Comparison of ENCODE assay signal across 15 cellular contexts in the genomic region with DNA sequence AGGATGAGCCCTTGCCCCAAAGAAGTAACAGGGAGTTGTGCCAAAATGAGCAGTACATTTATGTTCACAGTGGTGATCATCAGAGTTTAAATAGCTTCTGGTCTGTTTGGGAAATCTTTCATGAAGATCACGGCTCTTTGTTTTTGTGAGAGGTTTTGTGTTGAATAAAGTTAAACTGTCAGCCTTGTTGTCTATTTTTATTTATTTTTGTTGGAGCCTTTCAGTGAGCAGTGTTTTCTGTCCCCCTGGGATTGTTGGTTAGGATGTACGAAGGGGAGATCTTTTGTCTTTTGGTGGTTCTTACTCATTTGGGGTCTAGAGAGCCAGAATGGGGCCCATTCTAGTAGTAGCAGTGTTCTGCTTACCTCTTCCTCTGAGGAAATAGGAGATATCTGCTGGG.
DNase-seq lines count a peak whose midpoint lies in the region; ATAC-seq, FAIRE-seq and TF ChIP-seq lines count a peak whose summit lies in the region.
"Had no signal": no experiment of that assay in that cellular context is flagged by ENCODE, and none has a peak within 500 bp of the region (broad histone marks: within the 10 kb centered on the region; RNA-seq: fewer than 3 reads in every experiment).

No MANE protein-coding gene starts in this region.

- H3K9me3 Mint-ChIP-seq in T-helper 2 cell treated with Interferon-gamma antibody and Interleukin-4, amounts not matched to agents 5 μg/mL and 100 μg/mL, for 36 hours: no peaks in the 10 kb centered on the region
- H3K9me3 Mint-ChIP-seq in activated CD8-positive, alpha-beta T cell treated with anti-CD3 and anti-CD28 coated beads, Interleukin-2, amount 10 ng/mL, durations not matched to agents 7 days and 5 days (ENCODE audit: insufficient read depth): no peaks in the 10 kb centered on the region
- H3K9me3 Mint-ChIP-seq: IgD-negative memory B cell had no signal

- H3K27me3 ChIP-seq in hepatocyte: no peaks in the 10 kb centered on the region
- H3K27me3 ChIP-seq in smooth muscle cell (ENCODE audit: low read depth): no peaks in the 10 kb centered on the region
- H3K27me3 ChIP-seq: sigmoid colon, transverse colon had no signal

- TF ChIP-seq CTCF in hepatocyte (IDR thresholded peaks at IDR 0.05; ENCODE audit: poor library complexity) (no peak), smooth muscle cell (IDR thresholded peaks at IDR 0.05; ENCODE audit: borderline replicate concordance, insufficient read depth, poor library complexity, severe bottlenecking) (no peak)

- H3K9me3 ChIP-seq in hepatocyte (ENCODE audit: low read depth) (no peaks in the 10 kb centered on the region), smooth muscle cell (replicated peaks; ENCODE audit: low read depth) (no peaks in the 10 kb centered on the region)
- H3K9me3 ChIP-seq: sigmoid colon, transverse colon had no signal

- H2AFZ ChIP-seq in hepatocyte (no peak overlapping the region), smooth muscle cell (ENCODE audit: low read depth) (no peak overlapping the region)

- H3K27ac ChIP-seq in hepatocyte (peak overlapping the region; percentile 66), smooth muscle cell (ENCODE audit: low read depth) (no peak overlapping the region)

- no peaks in the 10 kb centered on the region for H3K27me3 Mint-ChIP-seq in T-helper 2 cell treated with Interferon-gamma antibody and Interleukin-4, amounts not matched to agents 5 μg/mL and 100 μg/mL, for 36 hours (ENCODE audit: low read depth)
- H3K27me3 Mint-ChIP-seq in activated CD8-positive, alpha-beta T cell treated with anti-CD3 and anti-CD28 coated beads, Interleukin-2, amount 10 ng/mL, durations not matched to agents 7 days and 5 days (ENCODE audit: low read depth): no peaks in the 10 kb centered on the region
- H3K27me3 Mint-ChIP-seq: IgD-negative memory B cell had no signal

- no peak for DNase-seq in T-helper 2 cell treated with Interferon-gamma antibody and Interleukin-4, amounts not matched to agents 5 μg/mL and 100 μg/mL, for 36 hours (ENCODE audit: low spot score)
- DNase-seq in T-helper 2 cell (no peak), hepatocyte (ENCODE audit: low spot score) (no peak), smooth muscle cell (lab: John Stamatoyannopoulos, UW; ENCODE audit: unreplicated experiment) (no peak), mucosa of gallbladder (ENCODE audit: low spot score) (no peak), urothelium cell line (ENCODE audit: low spot score) (no peak), NCI-H446 (lab: John Stamatoyannopoulos, UW) (no peak)
- DNase-seq in activated CD8-positive, alpha-beta T cell treated with anti-CD3 and anti-CD28 coated beads, Interleukin-2, amount 10 ng/mL, durations not matched to agents 7 days and 5 days: no peak
- DNase-seq: central memory CD4-positive, alpha-beta T cell; NCI-H1436; NCI-H774; Right ventricle myocardium superior; sigmoid colon; transverse colon had no signal

- no peak overlapping the region for H3K4me3 ChIP-seq in hepatocyte
- H3K4me3 ChIP-seq in smooth muscle cell: no peak overlapping the region
- H3K4me3 ChIP-seq: sigmoid colon, transverse colon had no signal

- H3K36me3 ChIP-seq in hepatocyte (replicated peaks; ENCODE audit: insufficient read depth, low read depth) (no peaks in the 10 kb centered on the region), smooth muscle cell (ENCODE audit: low read depth) (no peaks in the 10 kb centered on the region)
- H3K36me3 ChIP-seq: sigmoid colon, transverse colon had no signal

- peak overlapping the region; percentile 4 for H3K4me2 ChIP-seq in hepatocyte
- H3K4me2 ChIP-seq in smooth muscle cell: peak overlapping the region; percentile 49

- no peak overlapping the region for H3K9ac ChIP-seq in smooth muscle cell (ENCODE audit: low read depth)

- H3K4me3 Mint-ChIP-seq in T-helper 2 cell treated with Interferon-gamma antibody and Interleukin-4, amounts not matched to agents 5 μg/mL and 100 μg/mL, for 36 hours: peak overlapping the region; percentile 59
- H3K4me3 Mint-ChIP-seq in activated CD8-positive, alpha-beta T cell treated with anti-CD3 and anti-CD28 coated beads, Interleukin-2, amount 10 ng/mL, durations not matched to agents 7 days and 5 days: peak overlapping the region; percentile 53

- CTCF ChIA-PET in activated CD8-positive, alpha-beta T cell treated with anti-CD3 and anti-CD28 coated beads, Interleukin-2, amount 10 ng/mL, durations not matched to agents 7 days and 5 days (lab: Charles Lee): interaction anchor here (1.2 to 2.0 kb wide), 3 partner anchors 13 to 19 kb away, joined by 4 to 6 read pairs (median 6); no protein-coding TSS in a partner anchor

- POLR2A ChIA-PET in activated CD8-positive, alpha-beta T cell treated with anti-CD3 and anti-CD28 coated beads, Interleukin-2, amount 10 ng/mL, durations not matched to agents 7 days and 5 days (lab: Charles Lee): interaction anchor here (1.8 to 2.3 kb wide), 2 partner anchors 19 to 36 kb away, joined by 8 to 9 read pairs; no protein-coding TSS in a partner anchor

- peaks cover 9% of the 10 kb centered on the region for H3F3A ChIP-seq in smooth muscle cell (ENCODE audit: low read depth)

- no peaks in the 10 kb centered on the region for H3K9me2 ChIP-seq in hepatocyte (replicated peaks; ENCODE audit: insufficient read depth)

- peaks cover 79% of the 10 kb centered on the region for H3K4me1 Mint-ChIP-seq in T-helper 2 cell treated with Interferon-gamma antibody and Interleukin-4, amounts not matched to agents 5 μg/mL and 100 μg/mL, for 36 hours (ENCODE audit: low read depth)
- peaks cover 91% of the 10 kb centered on the region for H3K4me1 Mint-ChIP-seq in activated CD8-positive, alpha-beta T cell treated with anti-CD3 and anti-CD28 coated beads, Interleukin-2, amount 10 ng/mL, durations not matched to agents 7 days and 5 days (ENCODE audit: low read depth)

- no peak for ATAC-seq in activated CD8-positive, alpha-beta T cell treated with anti-CD3 and anti-CD28 coated beads, Interleukin-2, amount 10 ng/mL, durations not matched to agents 7 days and 5 days

- peaks cover 7% of the 10 kb centered on the region for H3K36me3 Mint-ChIP-seq in T-helper 2 cell treated with Interferon-gamma antibody and Interleukin-4, amounts not matched to agents 5 μg/mL and 100 μg/mL, for 36 hours (ENCODE audit: low read depth)
- H3K36me3 Mint-ChIP-seq in activated CD8-positive, alpha-beta T cell treated with anti-CD3 and anti-CD28 coated beads, Interleukin-2, amount 10 ng/mL, durations not matched to agents 7 days and 5 days (ENCODE audit: low read depth): peaks cover 14% of the 10 kb centered on the region

- FAIRE-seq in urothelium cell line (lab: Jason Lieb, UNC): no peak

- H3K4me1 ChIP-seq in hepatocyte (ENCODE audit: insufficient read depth): peaks cover 45% of the 10 kb centered on the region
- peaks cover 41% of the 10 kb centered on the region for H3K4me1 ChIP-seq in smooth muscle cell (ENCODE audit: low read depth)

- WGBS in hepatocyte (ENCODE audit: low lambda C conversion rate, missing lambda C conversion rate): 84% methylated on average over 2 of the region's 2 CpGs
- WGBS in smooth muscle cell (ENCODE audit: low lambda C conversion rate): 73% methylated on average over 2 of the region's 2 CpGs

- H3K27ac Mint-ChIP-seq in T-helper 2 cell treated with Interferon-gamma antibody and Interleukin-4, amounts not matched to agents 5 μg/mL and 100 μg/mL, for 36 hours: peak overlapping the region; percentile 78
- H3K27ac Mint-ChIP-seq in activated CD8-positive, alpha-beta T cell treated with anti-CD3 and anti-CD28 coated beads, Interleukin-2, amount 10 ng/mL, durations not matched to agents 7 days and 5 days: peak overlapping the region; percentile 81

- H3K79me2 ChIP-seq in hepatocyte: peaks cover 64% of the 10 kb centered on the region
- peaks cover 49% of the 10 kb centered on the region for H3K79me2 ChIP-seq in smooth muscle cell (ENCODE audit: low read depth)

- H4K20me1 ChIP-seq in hepatocyte (ENCODE audit: insufficient read depth, poor library complexity, severe bottlenecking) (no peaks in the 10 kb centered on the region), smooth muscle cell (ENCODE audit: low read depth) (peaks cover 100% of the 10 kb centered on the region)
